In genomic region chr13:103403814-103404213, GRCh38 we compare ENCODE assay signal across 16 cellular contexts.
DNase-seq lines count a peak whose midpoint lies in the region; ATAC-seq and TF ChIP-seq lines count a peak whose summit lies in the region.
"Had no signal": no experiment of that assay in that cellular context is flagged by ENCODE, and none has a peak within 500 bp of the region (broad histone marks: within the 10 kb centered on the region; RNA-seq: fewer than 3 reads in every experiment).

No MANE protein-coding gene starts in this region.

- H3K27ac ChIP-seq in iPS-20b (ENCODE audit: low read length): no peak overlapping the region
- no peak overlapping the region for H3K27ac ChIP-seq in gastrocnemius medialis
- H3K27ac ChIP-seq in prostate gland: no peak overlapping the region
- H3K27ac ChIP-seq: BLaER1 had no signal

- H3K27me3 ChIP-seq in iPS-20b (ENCODE audit: insufficient read depth, low read length) (no peaks in the 10 kb centered on the region), gastrocnemius medialis (no peaks in the 10 kb centered on the region), prostate gland (replicated peaks; ENCODE audit: insufficient read depth) (no peaks in the 10 kb centered on the region)
- H3K27me3 ChIP-seq: BLaER1 had no signal

- H3K9ac ChIP-seq in iPS-20b (ENCODE audit: low read depth, low read length): no peak overlapping the region
- H3K9ac ChIP-seq: BLaER1 had no signal

- peak; percentile 19 for DNase-seq in NCI-H2171 treated with DMSO at 0.1 percent for 48 hours (lab: John Stamatoyannopoulos, UW)
- DNase-seq in NCI-H2171 (lab: John Stamatoyannopoulos, UW): no peak
- peak; percentile 53 for DNase-seq in NCI-H69 (lab: John Stamatoyannopoulos, UW)
- DNase-seq in gastrocnemius medialis: no peak
- no peak for DNase-seq in prostate gland (ENCODE audit: low spot score)
- no peak for DNase-seq in GOT3 (lab: John Stamatoyannopoulos, UW)
- DNase-seq: 8988T; CD4-positive, alpha-beta memory T cell; DMS153; DMS79; GDM1; HCEC 1CT; HFFc6; IMR-90 had no signal

- ATAC-seq in gastrocnemius medialis: no peak

- H3K9me3 ChIP-seq in iPS-20b (ENCODE audit: insufficient read depth, low read depth, low read length) (peaks cover 8% of the 10 kb centered on the region; the same call in 1 of the 2 replicates), gastrocnemius medialis (no peaks in the 10 kb centered on the region), prostate gland (no peaks in the 10 kb centered on the region)

- WGBS in prostate gland: 55% methylated on average over 1 of the region's 1 CpG

- H3K4me3 ChIP-seq in iPS-20b (ENCODE audit: low read length): 0 out of 2 replicates have a peak overlapping the region, but pooled peaks have one; percentile 17
- no peak overlapping the region for H3K4me3 ChIP-seq in gastrocnemius medialis
- H3K4me3 ChIP-seq in prostate gland: no peak overlapping the region
- H3K4me3 ChIP-seq: BLaER1 had no signal

- in situ Hi-C loops in gastrocnemius medialis (cut with MboI; ENCODE audit: low sequenced_read_pairs in 4 of 4): no loop called here

- H3K4me1 ChIP-seq in iPS-20b (ENCODE audit: insufficient read depth, low read length): peaks cover 10% of the 10 kb centered on the region; the same call in 1 of the 2 replicates
- H3K4me1 ChIP-seq in gastrocnemius medialis: no peaks in the 10 kb centered on the region
- H3K4me1 ChIP-seq in prostate gland (replicated peaks): no peaks in the 10 kb centered on the region
- H3K4me1 ChIP-seq: BLaER1 had no signal

- TF ChIP-seq CTCF in gastrocnemius medialis (IDR thresholded peaks at IDR 0.05 in 4 of 5, conservative IDR thresholded peaks at IDR 0.05 in 1 of 5) (no peak), prostate gland (IDR thresholded peaks at IDR 0.05) (no peak)

- intact Hi-C loops in gastrocnemius medialis (cut with DNase I; ENCODE audit: low total_unique reads) (no loop called here), prostate gland (cut with DNase I) (no loop called here)

- H3K36me3 ChIP-seq in iPS-20b (ENCODE audit: insufficient read depth, low read depth, low read length) (no peaks in the 10 kb centered on the region), gastrocnemius medialis (no peaks in the 10 kb centered on the region), prostate gland (no peaks in the 10 kb centered on the region)
- H3K36me3 ChIP-seq: BLaER1 had no signal

- no peak for TF ChIP-seq POLR2A in gastrocnemius medialis (IDR thresholded peaks at IDR 0.05)
- TF ChIP-seq POLR2A in prostate gland (IDR thresholded peaks at IDR 0.05): no peak

Comparison
In these comparisons a context has a peak if more than half of its experiments do, and no peak if none do; other contexts are left out.
1. DNase-seq: peak in NCI-H2171 treated with DMSO at 0.1 percent for 48 hours (single experiment) and NCI-H69 (single experiment); none in NCI-H2171 (single experiment), gastrocnemius medialis (0 of 2), prostate gland (single experiment) and GOT3 (single experiment).